Comparison of ENCODE assay signal across 3 cellular contexts in the genomic region with DNA sequence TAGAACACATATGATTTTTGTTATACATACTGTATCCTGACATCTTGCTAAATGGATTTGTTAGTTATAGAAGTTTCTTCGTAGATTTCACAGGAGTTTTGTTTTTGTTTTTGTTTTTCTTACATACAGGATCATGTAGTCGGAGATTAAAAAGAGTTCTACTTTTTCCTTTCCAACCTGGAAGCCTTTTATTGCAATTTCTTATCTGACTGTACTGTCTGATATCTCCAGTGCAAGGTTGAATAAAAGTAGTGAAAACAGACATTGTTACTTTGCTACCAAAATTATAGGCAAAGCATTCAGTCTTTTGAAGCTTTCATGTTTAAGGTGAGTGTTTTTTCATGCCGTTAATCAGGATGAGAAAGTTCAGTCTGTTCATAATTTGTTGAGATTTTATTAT.
TF ChIP-seq lines count a peak whose summit lies in the region.

No MANE protein-coding gene starts in this region.

TF ChIP-seq in SK-N-SH, 30 proteins besides CTCF, POLR2A, EP300 and RAD21 (continued from another document):
- TF ChIP-seq ZBTB33 (IDR thresholded peaks at IDR 0.05; ENCODE audit: borderline replicate concordance, low read depth) (no peak), RCOR1 (IDR thresholded peaks at IDR 0.05; ENCODE audit: low read length) (no peak), JUND (IDR thresholded peaks at IDR 0.05) (no peak), NFIC (IDR thresholded peaks at IDR 0.05; ENCODE audit: borderline replicate concordance) (no peak), ELF1 (IDR thresholded peaks at IDR 0.05) (no peak), GATA2 (CRISPR knock-in tag; IDR thresholded peaks at IDR 0.05) (no peak), CHD2 (IDR thresholded peaks at IDR 0.05; ENCODE audit: low read length, partially characterized antibody) (no peak), TAF1 (IDR thresholded peaks at IDR 0.05; ENCODE audit: borderline replicate concordance, low read depth, low read length) (no peak), TCF12 (IDR thresholded peaks at IDR 0.05) (no peak)
- TF ChIP-seq, protein P1, sequence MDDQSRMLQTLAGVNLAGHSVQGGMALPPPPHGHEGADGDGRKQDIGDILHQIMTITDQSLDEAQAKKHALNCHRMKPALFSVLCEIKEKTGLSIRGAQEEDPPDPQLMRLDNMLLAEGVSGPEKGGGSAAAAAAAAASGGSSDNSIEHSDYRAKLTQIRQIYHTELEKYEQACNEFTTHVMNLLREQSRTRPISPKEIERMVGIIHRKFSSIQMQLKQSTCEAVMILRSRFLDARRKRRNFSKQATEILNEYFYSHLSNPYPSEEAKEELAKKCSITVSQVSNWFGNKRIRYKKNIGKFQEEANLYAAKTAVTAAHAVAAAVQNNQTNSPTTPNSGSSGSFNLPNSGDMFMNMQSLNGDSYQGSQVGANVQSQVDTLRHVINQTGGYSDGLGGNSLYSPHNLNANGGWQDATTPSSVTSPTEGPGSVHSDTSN (IDR thresholded peaks at IDR 0.05), result no peak

TF ChIP-seq in SK-N-SH treated with all-trans-retinoic acid at 6 μM for 48 hours, 23 proteins besides CTCF, POLR2A, EP300 and RAD21:
- no peak for TF ChIP-seq TSHZ2 (CRISPR knock-in tag; IDR thresholded peaks at IDR 0.05)
- TF ChIP-seq ZNF565 (CRISPR knock-in tag; conservative IDR thresholded peaks at IDR 0.05; ENCODE audit: low read depth), result no peak
- TF ChIP-seq CSDC2 (CRISPR knock-in tag; IDR thresholded peaks at IDR 0.05), result no peak
- TF ChIP-seq PPARA (CRISPR knock-in tag; IDR thresholded peaks at IDR 0.05; ENCODE audit: borderline replicate concordance), result no peak
- TF ChIP-seq ISL1 (CRISPR knock-in tag; IDR thresholded peaks at IDR 0.05), result no peak
- TF ChIP-seq, protein P2, sequence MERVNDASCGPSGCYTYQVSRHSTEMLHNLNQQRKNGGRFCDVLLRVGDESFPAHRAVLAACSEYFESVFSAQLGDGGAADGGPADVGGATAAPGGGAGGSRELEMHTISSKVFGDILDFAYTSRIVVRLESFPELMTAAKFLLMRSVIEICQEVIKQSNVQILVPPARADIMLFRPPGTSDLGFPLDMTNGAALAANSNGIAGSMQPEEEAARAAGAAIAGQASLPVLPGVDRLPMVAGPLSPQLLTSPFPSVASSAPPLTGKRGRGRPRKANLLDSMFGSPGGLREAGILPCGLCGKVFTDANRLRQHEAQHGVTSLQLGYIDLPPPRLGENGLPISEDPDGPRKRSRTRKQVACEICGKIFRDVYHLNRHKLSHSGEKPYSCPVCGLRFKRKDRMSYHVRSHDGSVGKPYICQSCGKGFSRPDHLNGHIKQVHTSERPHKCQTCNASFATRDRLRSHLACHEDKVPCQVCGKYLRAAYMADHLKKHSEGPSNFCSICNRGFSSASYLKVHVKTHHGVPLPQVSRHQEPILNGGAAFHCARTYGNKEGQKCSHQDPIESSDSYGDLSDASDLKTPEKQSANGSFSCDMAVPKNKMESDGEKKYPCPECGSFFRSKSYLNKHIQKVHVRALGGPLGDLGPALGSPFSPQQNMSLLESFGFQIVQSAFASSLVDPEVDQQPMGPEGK (CRISPR knock-in tag; IDR thresholded peaks at IDR 0.05; ENCODE audit: borderline replicate concordance), result no peak
- no peak for TF ChIP-seq ZC3H10 (CRISPR knock-in tag; IDR thresholded peaks at IDR 0.05)
- no peak for TF ChIP-seq ZNF8 (CRISPR knock-in tag; IDR thresholded peaks at IDR 0.05)
- no peak for TF ChIP-seq BACH2 (CRISPR knock-in tag; IDR thresholded peaks at IDR 0.05; ENCODE audit: borderline replicate concordance)
- TF ChIP-seq ZNF70 (CRISPR knock-in tag; IDR thresholded peaks at IDR 0.05), result no peak
- TF ChIP-seq SNAI2 (CRISPR knock-in tag; IDR thresholded peaks at IDR 0.05), result no peak

TF ChIP-seq in K562, 482 proteins besides CTCF, POLR2A, EP300 and RAD21:
- TF ChIP-seq E2F6 (IDR thresholded peaks at IDR 0.05; ENCODE audit: borderline replicate concordance in 1 of 2, extremely low read depth in 1 of 2, insufficient read depth in 1 of 2, insufficient read length in 1 of 2, low read depth in 1 of 2, low read length in 1 of 2, poor library complexity in 1 of 2, severe bottlenecking in 1 of 2) (no peak), NEUROD1 (IDR thresholded peaks at IDR 0.05; ENCODE audit: borderline replicate concordance, low read depth, low read length, partially characterized antibody) (no peak), CBX2 (IDR thresholded peaks at IDR 0.05; ENCODE audit: insufficient read depth, low read length, poor library complexity, severe bottlenecking) (peak; percentile 89), FOXP1 (CRISPR knock-in tag; IDR thresholded peaks at IDR 0.05) (no peak), CBX8 (IDR thresholded peaks at IDR 0.05; ENCODE audit: borderline replicate concordance, extremely low read depth, low read depth, low read length, poor library complexity, severe bottlenecking) (peak; percentile 51), CREB1 (IDR thresholded peaks at IDR 0.05) (no peak), CREB1 (CRISPR knock-in tag; IDR thresholded peaks at IDR 0.05) (no peak), HOMEZ (CRISPR knock-in tag; IDR thresholded peaks at IDR 0.05) (no peak), DPF2 (IDR thresholded peaks at IDR 0.05) (no peak), LCOR (CRISPR knock-in tag; IDR thresholded peaks at IDR 0.05) (no peak)
- TF ChIP-seq, protein P3, sequence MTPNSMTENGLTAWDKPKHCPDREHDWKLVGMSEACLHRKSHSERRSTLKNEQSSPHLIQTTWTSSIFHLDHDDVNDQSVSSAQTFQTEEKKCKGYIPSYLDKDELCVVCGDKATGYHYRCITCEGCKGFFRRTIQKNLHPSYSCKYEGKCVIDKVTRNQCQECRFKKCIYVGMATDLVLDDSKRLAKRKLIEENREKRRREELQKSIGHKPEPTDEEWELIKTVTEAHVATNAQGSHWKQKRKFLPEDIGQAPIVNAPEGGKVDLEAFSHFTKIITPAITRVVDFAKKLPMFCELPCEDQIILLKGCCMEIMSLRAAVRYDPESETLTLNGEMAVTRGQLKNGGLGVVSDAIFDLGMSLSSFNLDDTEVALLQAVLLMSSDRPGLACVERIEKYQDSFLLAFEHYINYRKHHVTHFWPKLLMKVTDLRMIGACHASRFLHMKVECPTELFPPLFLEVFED (CRISPR knock-in tag; conservative IDR thresholded peaks at IDR 0.05), result no peak
